8 cellular contexts compared by ENCODE assay signal in the genomic region with DNA sequence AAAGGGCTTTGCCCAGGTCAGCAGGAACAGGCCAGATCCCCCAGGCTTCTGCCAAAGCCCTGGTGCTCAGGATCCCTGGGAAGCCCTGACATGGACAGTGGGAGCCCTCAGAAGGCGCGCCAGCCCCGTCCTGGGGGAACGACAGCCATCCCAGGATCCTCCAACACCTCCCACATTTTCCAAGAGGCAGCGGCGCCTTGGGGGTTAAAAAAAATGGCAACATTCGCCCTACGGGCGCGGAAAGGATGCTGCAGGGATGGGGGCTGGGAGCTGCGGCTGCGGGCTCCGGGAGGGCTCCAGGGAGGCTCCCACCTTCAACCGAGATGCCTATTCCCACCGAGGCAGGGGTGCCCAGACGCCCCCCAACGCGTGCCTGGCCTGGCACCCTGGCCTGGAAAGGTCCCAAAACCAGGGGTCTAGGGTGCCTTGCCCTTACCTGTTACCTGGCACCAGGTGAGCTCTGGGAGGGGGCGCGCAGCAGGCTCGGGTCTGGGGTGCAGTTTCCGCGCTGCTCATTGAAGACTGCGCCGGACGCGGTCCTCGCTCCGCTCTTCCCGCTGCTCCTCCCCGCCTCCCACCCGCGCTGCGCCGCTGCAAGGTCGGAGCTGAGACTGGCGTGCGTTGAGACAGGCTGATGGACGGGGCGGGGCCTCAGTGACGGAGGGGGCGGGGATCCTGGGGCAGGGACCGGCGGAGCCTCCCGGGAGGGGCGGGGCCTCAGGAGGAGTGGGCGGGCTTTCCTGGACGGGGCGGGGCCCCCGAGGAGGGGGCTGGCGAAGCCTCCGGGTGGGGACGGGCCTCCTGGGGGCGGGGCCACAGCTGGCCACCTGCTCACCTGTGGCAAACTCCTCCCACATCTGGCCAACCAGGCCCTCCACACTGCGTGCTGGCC. TPM values are rescaled to one million over a fixed set of nuclear protein-coding genes. Genes with fewer than 3 reads are reported as not detected.
DNase-seq lines count a peak whose midpoint lies in the region; ATAC-seq and TF ChIP-seq lines count a peak whose summit lies in the region.

A gene (minus strand): TSS at position 613 of the 892 bp plus-strand sequence. CDS start 6,228 bp downstream, outside the sequence.

- TF ChIP-seq CTCF in lower lobe of right lung (IDR thresholded peaks at IDR 0.05), result no peak

- peaks cover 10% of the 10 kb centered on the region for H3K4me1 Mint-ChIP-seq in activated CD8-positive, alpha-beta T cell treated with anti-CD3 and anti-CD28 coated beads, Interleukin-2, amount 10 ng/mL, durations not matched to agents 7 days and 5 days (ENCODE audit: low read depth)

- intact Hi-C loops in lower lobe of right lung (cut with DNase I), result no loop called here

- H3K9me3 Mint-ChIP-seq in activated CD8-positive, alpha-beta T cell treated with anti-CD3 and anti-CD28 coated beads, Interleukin-2, amount 10 ng/mL, durations not matched to agents 7 days and 5 days (ENCODE audit: insufficient read depth), result no peaks in the 10 kb centered on the region

- DNase-seq in A172 (ENCODE audit: low spot score) (peak; percentile 65), NCI-H82 (lab: John Stamatoyannopoulos, UW) (peak; percentile 98), lower lobe of right lung (peak; percentile 95)
- peak; percentile 96 for DNase-seq in activated CD8-positive, alpha-beta T cell treated with anti-CD3 and anti-CD28 coated beads, Interleukin-2, amount 10 ng/mL, durations not matched to agents 7 days and 5 days
- DNase-seq in effector CD4-positive, alpha-beta T cell, result peak; percentile 90
- DNase-seq in stimulated activated CD4-positive, alpha-beta T cell treated with anti-CD3 and anti-CD28 coated beads, TNF-alpha, amount 100 ng/mL, for 1 hour (ENCODE audit: low read depth in 3 of 3, low spot score in 1 of 3), result peak; percentile 84 to 97 (median 90)

- H3K27ac Mint-ChIP-seq in activated CD8-positive, alpha-beta T cell treated with anti-CD3 and anti-CD28 coated beads, Interleukin-2, amount 10 ng/mL, durations not matched to agents 7 days and 5 days, result peak within 1 kb of the TSS; percentile 52

- no peaks in the 10 kb centered on the region for H3K27me3 Mint-ChIP-seq in activated CD8-positive, alpha-beta T cell treated with anti-CD3 and anti-CD28 coated beads, Interleukin-2, amount 10 ng/mL, durations not matched to agents 7 days and 5 days (ENCODE audit: low read depth)

- no peaks in the 10 kb centered on the region for H3K9me3 ChIP-seq in lower lobe of right lung

- POLR2A ChIA-PET in activated CD8-positive, alpha-beta T cell treated with anti-CD3 and anti-CD28 coated beads, Interleukin-2, amount 10 ng/mL, durations not matched to agents 7 days and 5 days (lab: Charles Lee), result interaction anchor here (1.0 to 1.7 kb wide), 4 partner anchors 9 to 77 kb away, joined by 3 to 6 read pairs (median 4); a partner anchor contains a TSS

- peak; percentile 74 for ATAC-seq in GM18909 (IDR thresholded peaks at IDR 0.05; ENCODE audit: poor library complexity, unreplicated experiment)
- ATAC-seq in HG03442 (IDR thresholded peaks at IDR 0.05; ENCODE audit: unreplicated experiment), result peak; percentile 65
- peak; percentile 98 for ATAC-seq in activated CD8-positive, alpha-beta T cell treated with anti-CD3 and anti-CD28 coated beads, Interleukin-2, amount 10 ng/mL, durations not matched to agents 7 days and 5 days
- ATAC-seq in lower lobe of right lung, result peak; percentile 97 to 98

- H3K27me3 ChIP-seq in lower lobe of right lung (ENCODE audit: low read depth), result no peaks in the 10 kb centered on the region

- H3K27ac ChIP-seq in lower lobe of right lung, result peak within 1 kb of the TSS; percentile 53

- peak within 1 kb of the TSS; percentile 61 for H3K4me3 ChIP-seq in lower lobe of right lung

- no peaks in the 10 kb centered on the region for H3K36me3 ChIP-seq in lower lobe of right lung

- H3K4me3 Mint-ChIP-seq in activated CD8-positive, alpha-beta T cell treated with anti-CD3 and anti-CD28 coated beads, Interleukin-2, amount 10 ng/mL, durations not matched to agents 7 days and 5 days, result peak within 1 kb of the TSS; percentile 58

- CTCF ChIA-PET in activated CD8-positive, alpha-beta T cell treated with anti-CD3 and anti-CD28 coated beads, Interleukin-2, amount 10 ng/mL, durations not matched to agents 7 days and 5 days (lab: Charles Lee), result interaction anchor here (1.0 to 1.8 kb wide), 4 partner anchors 10 to 272 kb away, joined by 3 to 6 read pairs (median 4); no protein-coding TSS in a partner anchor

- H3K36me3 Mint-ChIP-seq in activated CD8-positive, alpha-beta T cell treated with anti-CD3 and anti-CD28 coated beads, Interleukin-2, amount 10 ng/mL, durations not matched to agents 7 days and 5 days (ENCODE audit: low read depth), result no peaks in the 10 kb centered on the region

- peaks cover 40% of the 10 kb centered on the region for H3K4me1 ChIP-seq in lower lobe of right lung

RNA-seq across cellular contexts. Expression of the gene that starts here (rescaled TPM):
- 15.0 and 15.8 TPM in 2 replicates for total RNA-seq in A172 (2014; rRNA removed; shearing (Covaris generic))
- 1 to 10 TPM; 5.9 to 6.0 TPM for total RNA-seq in activated CD8-positive, alpha-beta T cell treated with anti-CD3 and anti-CD28 coated beads, Interleukin-2, amount 10 ng/mL, durations not matched to agents 7 days and 5 days
- 2.9 TPM for total RNA-seq in lower lobe of right lung

Comparison
In these comparisons a context has a peak if more than half of its experiments do, and no peak if none do; other contexts are left out.
1. Peak in every context shown above with its lines: DNase-seq, ATAC-seq, H3K4me3 ChIP-seq and H3K27ac ChIP-seq.